2 cellular contexts compared by ENCODE assay signal in the genomic region with DNA sequence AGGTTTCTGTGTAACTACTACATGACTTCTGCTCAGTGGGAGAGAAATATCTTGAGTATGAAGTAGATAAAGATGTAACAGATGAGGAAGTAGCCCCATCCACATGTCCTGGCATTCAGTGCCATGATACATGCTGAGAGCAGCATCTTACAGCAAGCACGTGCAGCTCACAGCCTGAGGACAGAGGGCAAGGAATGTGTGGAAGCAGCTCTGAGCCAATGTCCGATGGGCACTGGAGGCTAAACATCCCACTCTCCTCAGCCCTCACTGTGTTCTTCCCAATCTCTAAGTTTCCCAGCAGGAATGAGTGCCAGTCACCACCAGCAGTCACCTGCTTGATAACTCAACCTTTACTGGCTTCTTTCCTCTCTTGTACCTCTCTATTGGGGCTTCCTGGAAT.
TF ChIP-seq lines count a peak whose summit lies in the region.

No MANE protein-coding gene starts in this region.

TF ChIP-seq in HepG2, 621 proteins besides CTCF, POLR2A, EP300 and RAD21:
- TF ChIP-seq ZFP82 (CRISPR knock-in tag; IDR thresholded peaks at IDR 0.05; ENCODE audit: borderline replicate concordance) (no peak), TOE1 (CRISPR knock-in tag; IDR thresholded peaks at IDR 0.05) (no peak), MAX (IDR thresholded peaks at IDR 0.05) (no peak), RBM22 (optimal IDR thresholded peaks at IDR 0.05; ENCODE audit: low read length) (peak; percentile 45)
TF ChIP-seq in HepG2: peak in this region for 1.

TF ChIP-seq in SK-N-SH treated with all-trans-retinoic acid at 6 μM for 48 hours, 23 proteins besides CTCF, POLR2A, EP300 and RAD21:
- TF ChIP-seq SNAI2 (CRISPR knock-in tag; IDR thresholded peaks at IDR 0.05): no peak
- TF ChIP-seq ESRRG (CRISPR knock-in tag; IDR thresholded peaks at IDR 0.05): no peak
- no peak for TF ChIP-seq RARB (CRISPR knock-in tag; IDR thresholded peaks at IDR 0.05)
- TF ChIP-seq OSR1 (CRISPR knock-in tag; IDR thresholded peaks at IDR 0.05): no peak
- no peak for TF ChIP-seq TOX (CRISPR knock-in tag; IDR thresholded peaks at IDR 0.05; ENCODE audit: borderline replicate concordance)
- TF ChIP-seq ZNF70 (CRISPR knock-in tag; IDR thresholded peaks at IDR 0.05): no peak
- no peak for TF ChIP-seq TCF4 (CRISPR knock-in tag; IDR thresholded peaks at IDR 0.05; ENCODE audit: borderline replicate concordance)
- TF ChIP-seq, protein P1, sequence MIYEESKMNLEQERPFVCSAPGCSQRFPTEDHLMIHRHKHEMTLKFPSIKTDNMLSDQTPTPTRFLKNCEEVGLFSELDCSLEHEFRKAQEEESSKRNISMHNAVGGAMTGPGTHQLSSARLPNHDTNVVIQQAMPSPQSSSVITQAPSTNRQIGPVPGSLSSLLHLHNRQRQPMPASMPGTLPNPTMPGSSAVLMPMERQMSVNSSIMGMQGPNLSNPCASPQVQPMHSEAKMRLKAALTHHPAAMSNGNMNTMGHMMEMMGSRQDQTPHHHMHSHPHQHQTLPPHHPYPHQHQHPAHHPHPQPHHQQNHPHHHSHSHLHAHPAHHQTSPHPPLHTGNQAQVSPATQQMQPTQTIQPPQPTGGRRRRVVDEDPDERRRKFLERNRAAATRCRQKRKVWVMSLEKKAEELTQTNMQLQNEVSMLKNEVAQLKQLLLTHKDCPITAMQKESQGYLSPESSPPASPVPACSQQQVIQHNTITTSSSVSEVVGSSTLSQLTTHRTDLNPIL (CRISPR knock-in tag; IDR thresholded peaks at IDR 0.05; ENCODE audit: low read depth): no peak
- TF ChIP-seq CSDC2 (CRISPR knock-in tag; IDR thresholded peaks at IDR 0.05): no peak
- TF ChIP-seq ZNF565 (CRISPR knock-in tag; conservative IDR thresholded peaks at IDR 0.05; ENCODE audit: low read depth): no peak
- TF ChIP-seq GLIS3 (CRISPR knock-in tag; IDR thresholded peaks at IDR 0.05): no peak
